Comparison of ENCODE assay signal across 13 cellular contexts in genomic region chr6:155183095-155183494, GRCh38.
A peak's percentile ranks its signal among the peaks of the same experiment; 100 is the strongest.
DNase-seq lines count a peak whose midpoint lies in the region; ATAC-seq, FAIRE-seq and TF ChIP-seq lines count a peak whose summit lies in the region.
"Had no signal": no experiment of that assay in that cellular context is flagged by ENCODE, and none has a peak within 500 bp of the region (broad histone marks: within the 10 kb centered on the region; RNA-seq: fewer than 3 reads in every experiment).

No MANE protein-coding gene starts in this region.

- FAIRE-seq in endothelial cell of umbilical vein (lab: Jason Lieb, UNC) = no peak

- no peak overlapping the region for H2AFZ ChIP-seq in endothelial cell of umbilical vein (ENCODE audit: low read depth, low read length)

- H3K4me3 ChIP-seq in GM12875 (ENCODE audit: low read depth, low read length) (peak overlapping the region; percentile 18), endothelial cell of umbilical vein (replicated peaks in 1 of 3; ENCODE audit: insufficient read depth in 1 of 3, low read depth in 1 of 3, low read length in 3 of 3) (no peak overlapping the region)
- H3K4me3 ChIP-seq: tibial nerve had no signal

- ATAC-seq in GM19467 (IDR thresholded peaks at IDR 0.05; ENCODE audit: unreplicated experiment) (peak; percentile 38), HG03520 (IDR thresholded peaks at IDR 0.05; ENCODE audit: unreplicated experiment) (peak; percentile 36), HG03469 (IDR thresholded peaks at IDR 0.05; ENCODE audit: unreplicated experiment) (no peak), HG02642 (IDR thresholded peaks at IDR 0.05; ENCODE audit: poor library complexity, unreplicated experiment) (no peak)
- ATAC-seq: CD8-positive, alpha-beta T cell had no signal

- H3K9me3 ChIP-seq in endothelial cell of umbilical vein (replicated peaks; ENCODE audit: control insufficient read depth, insufficient read depth, low read length) = no peaks in the 10 kb centered on the region
- H3K9me3 ChIP-seq: tibial nerve had no signal

- H3K27me3 ChIP-seq in endothelial cell of umbilical vein (ENCODE audit: control insufficient read depth in 2 of 2, insufficient read depth in 2 of 2, low read length in 2 of 2) = no peaks in the 10 kb centered on the region
- H3K27me3 ChIP-seq: tibial nerve had no signal

- peak; percentile 21 for DNase-seq in endothelial cell of umbilical vein (ENCODE audit: low read depth, low spot score)
- no peak for DNase-seq in midbrain (lab: John Stamatoyannopoulos, UW)
- DNase-seq in A172 (ENCODE audit: low spot score) = no peak
- DNase-seq: caudate nucleus; CD8-positive, alpha-beta T cell; NCI-H2081 treated with DMSO at 0.1 percent for 48 hours had no signal

- peaks cover 21% of the 10 kb centered on the region for H3K4me1 ChIP-seq in endothelial cell of umbilical vein (ENCODE audit: control insufficient read depth, extremely low read depth, insufficient read depth, low read length)

- no peaks in the 10 kb centered on the region for H3K79me2 ChIP-seq in endothelial cell of umbilical vein (ENCODE audit: control insufficient read depth, insufficient read depth, low read length)

- dilution Hi-C loops in endothelial cell of umbilical vein (cut with MboI; ENCODE audit: extremely low pct_ligation_motif_present, low sequenced_read_pairs) = no loop called here

- H3K9me1 ChIP-seq in endothelial cell of umbilical vein (replicated peaks; ENCODE audit: control insufficient read depth, extremely low read depth, insufficient read depth, low read length) = no peaks in the 10 kb centered on the region

- no TSS peak for BruUV-seq in endothelial cell of umbilical vein (replicated peaks; lab: Mats Ljungman, UMichigan)

- TF ChIP-seq POLR2A in endothelial cell of umbilical vein (IDR thresholded peaks at IDR 0.05; ENCODE audit: low read depth, low read length) = no peak

- POLR2A ChIA-PET in endothelial cell of umbilical vein (lab: Charles Lee) = no interaction called here

- no peak for TF ChIP-seq CTCF in GM12875 (IDR thresholded peaks at IDR 0.05; ENCODE audit: borderline replicate concordance, insufficient read depth, low read depth, low read length)
- no peak for TF ChIP-seq CTCF in endothelial cell of umbilical vein (IDR thresholded peaks at IDR 0.05; ENCODE audit: extremely low read depth in 1 of 2, insufficient read depth in 1 of 2, low read depth in 1 of 2, low read length in 2 of 2)

- no peak overlapping the region for H3K27ac ChIP-seq in endothelial cell of umbilical vein (ENCODE audit: insufficient read depth, low read depth, low read length)
- H3K27ac ChIP-seq: HL-60, tibial nerve had no signal

- CTCF ChIA-PET in endothelial cell of umbilical vein (lab: Charles Lee) = interaction anchor here (1.4 to 1.6 kb wide), 2 partner anchors 65 to 68 kb away, joined by 3 to 14 read pairs; no protein-coding TSS in a partner anchor

- intact Hi-C loops in endothelial cell of umbilical vein (cut with micrococcal nuclease) = loop anchor here (10.0 kb wide), 1 partner anchor 312 kb away; no protein-coding TSS in a partner anchor

- H3K4me2 ChIP-seq in endothelial cell of umbilical vein (ENCODE audit: insufficient read depth, low read length) = no peak overlapping the region

- H3K36me3 ChIP-seq in endothelial cell of umbilical vein (ENCODE audit: control insufficient read depth in 2 of 2, extremely low read depth in 1 of 2, insufficient read depth in 2 of 2, low read length in 2 of 2) = no peaks in the 10 kb centered on the region
- H3K36me3 ChIP-seq: tibial nerve had no signal

- no peaks in the 10 kb centered on the region for H4K20me1 ChIP-seq in endothelial cell of umbilical vein (replicated peaks; ENCODE audit: control insufficient read depth, extremely low read depth, insufficient read depth, low read length)

- no peak overlapping the region for H3K9ac ChIP-seq in endothelial cell of umbilical vein (replicated peaks; ENCODE audit: extremely low read depth, insufficient read depth, low read length)

TF ChIP-seq in endothelial cell of umbilical vein, 7 proteins besides CTCF, POLR2A, EP300 and RAD21:
- TF ChIP-seq POLR2AphosphoS5 (IDR thresholded peaks at IDR 0.05; ENCODE audit: insufficient read depth, low read depth, low read length) = no peak
- TF ChIP-seq MYC (IDR thresholded peaks at IDR 0.05; ENCODE audit: low read depth, low read length) = no peak
- TF ChIP-seq FOS (IDR thresholded peaks at IDR 0.05; ENCODE audit: borderline replicate concordance, insufficient read depth, low read length) = no peak
- TF ChIP-seq EZH2 (IDR thresholded peaks at IDR 0.05; ENCODE audit: borderline replicate concordance, low read depth, low read length, severe bottlenecking) = no peak
- TF ChIP-seq JUN (IDR thresholded peaks at IDR 0.05; ENCODE audit: borderline replicate concordance, insufficient read depth, insufficient read length, low read depth) = no peak
- TF ChIP-seq MAX (IDR thresholded peaks at IDR 0.05; ENCODE audit: insufficient read depth, insufficient read length) = no peak
- TF ChIP-seq GATA2 (IDR thresholded peaks at IDR 0.05; ENCODE audit: insufficient read depth, insufficient read length, low read depth, low read length) = no peak
TF ChIP-seq in endothelial cell of umbilical vein: peak in this region for 0.

Comparison
In these comparisons a context has a peak if more than half of its experiments do, and no peak if none do; other contexts are left out.
1. ATAC-seq: peak in GM19467 (single experiment) and HG03520 (single experiment); none in HG03469 (single experiment) and HG02642 (single experiment).